In genomic region chr14:29282169-29282568, GRCh38 we compare ENCODE assay signal across 23 cellular contexts.
A peak's percentile ranks its signal among the peaks of the same experiment; 100 is the strongest.
DNase-seq lines count a peak whose midpoint lies in the region; TF ChIP-seq lines count a peak whose summit lies in the region.
"Had no signal": no experiment of that assay in that cellular context is flagged by ENCODE, and none has a peak within 500 bp of the region (broad histone marks: within the 10 kb centered on the region; RNA-seq: fewer than 3 reads in every experiment).

No MANE protein-coding gene starts in this region.

- TF ChIP-seq POLR2A in tibial nerve (IDR thresholded peaks at IDR 0.05) = no peak

- H3K4me3 ChIP-seq in ACC112 (ENCODE audit: low read depth, low read length) (no peak overlapping the region), adipocyte (ENCODE audit: low read length) (no peak overlapping the region), fibroblast of mammary gland (ENCODE audit: control insufficient read depth, low read depth, low read length) (no peak overlapping the region), tibial nerve (no peak overlapping the region)
- no peak overlapping the region for H3K4me3 ChIP-seq in effector memory CD4-positive, alpha-beta T cell (ENCODE audit: insufficient read depth, low read depth, low read length, poor library complexity, severe bottlenecking)
- H3K4me3 ChIP-seq: esophagus squamous epithelium, lower lobe of right lung, right atrium auricular region had no signal

- H3K79me2 ChIP-seq in ACC112 (ENCODE audit: control insufficient read depth, insufficient read depth, low read length, unreplicated experiment) = no peaks in the 10 kb centered on the region

- peak; percentile 62 for DNase-seq in HCEC 1CT
- DNase-seq in adipocyte (ENCODE audit: low read depth) = peak; percentile 52
- peak; percentile 31 for DNase-seq in fibroblast of mammary gland (ENCODE audit: low read depth)
- DNase-seq in effector memory CD4-positive, alpha-beta T cell = no peak
- DNase-seq in A172 (ENCODE audit: low spot score) = no peak
- no peak for DNase-seq in tibial nerve (ENCODE audit: low spot score in 2 of 2)
- DNase-seq in activated CD4-positive, alpha-beta T cell treated with anti-CD3 and anti-CD28 coated beads for 48 hours = no peak
- DNase-seq: activated CD4-positive, alpha-beta memory T cell treated with anti-CD3 and anti-CD28 coated beads for 36 hours; activated T-cell treated with anti-CD3 and anti-CD28 coated beads for 4 hours; amygdala; effector CD8-positive, alpha-beta T cell; esophagus squamous epithelium; KBM-7; lower lobe of right lung; NCI-H1048; NCI-H1930; NCI-H226; nucleus accumbens; stimulated activated CD4-positive, alpha-beta T cell treated with anti-CD3 and anti-CD28 coated beads, Interleukin-12 subunit alpha, Interleukin-12 subunit beta, amount 100 ng/mL, for 4 hours; T-helper 2 cell had no signal

- H3K9ac ChIP-seq in adipocyte (ENCODE audit: low read length) = no peak overlapping the region

- TF ChIP-seq CTCF in fibroblast of mammary gland (conservative IDR thresholded peaks at IDR 0.05; ENCODE audit: control insufficient read depth, insufficient read depth, low read depth, low read length) (no peak), tibial nerve (IDR thresholded peaks at IDR 0.05) (no peak)

- no peak for TF ChIP-seq EP300 in tibial nerve (IDR thresholded peaks at IDR 0.05)

- peak overlapping the region; percentile 80 for H2AFZ ChIP-seq in ACC112 (ENCODE audit: low read length, unreplicated experiment)

- H3K27ac ChIP-seq in ACC112 (ENCODE audit: low read depth, low read length) (peak overlapping the region; percentile 53), tibial nerve (no peak overlapping the region)
- no peak overlapping the region for H3K27ac ChIP-seq in effector memory CD4-positive, alpha-beta T cell (ENCODE audit: insufficient read depth, low read length, poor library complexity, severe bottlenecking)
- H3K27ac ChIP-seq: 22Rv1, esophagus squamous epithelium, lower lobe of right lung, right atrium auricular region had no signal

- no peaks in the 10 kb centered on the region for H3K27me3 ChIP-seq in ACC112 (ENCODE audit: insufficient read depth, low read length)
- no peaks in the 10 kb centered on the region for H3K27me3 ChIP-seq in adipocyte (replicated peaks; ENCODE audit: control insufficient read depth, insufficient read depth, low read length)
- no peaks in the 10 kb centered on the region for H3K27me3 ChIP-seq in effector memory CD4-positive, alpha-beta T cell (replicated peaks; ENCODE audit: control insufficient read depth, insufficient read depth, low read length, poor library complexity, severe bottlenecking)
- no peaks in the 10 kb centered on the region for H3K27me3 ChIP-seq in tibial nerve
- H3K27me3 ChIP-seq: esophagus squamous epithelium, right atrium auricular region had no signal

- no peaks in the 10 kb centered on the region for H3K36me3 ChIP-seq in ACC112 (ENCODE audit: insufficient read depth, low read length)
- H3K36me3 ChIP-seq in adipocyte (ENCODE audit: control insufficient read depth, insufficient read depth, low read length, severe bottlenecking) = no peaks in the 10 kb centered on the region
- H3K36me3 ChIP-seq in effector memory CD4-positive, alpha-beta T cell (ENCODE audit: control insufficient read depth, insufficient read depth, low read length) = no peaks in the 10 kb centered on the region
- no peaks in the 10 kb centered on the region for H3K36me3 ChIP-seq in tibial nerve
- H3K36me3 ChIP-seq: esophagus squamous epithelium, lower lobe of right lung, right atrium auricular region had no signal

- WGBS in tibial nerve, 2 donors = 64 to 70% methylated on average over 1 of the region's 1 CpG

- H3K9me3 ChIP-seq in adipocyte (ENCODE audit: control insufficient read depth, low read length) (no peaks in the 10 kb centered on the region), tibial nerve (no peaks in the 10 kb centered on the region)
- H3K9me3 ChIP-seq in effector memory CD4-positive, alpha-beta T cell (ENCODE audit: control insufficient read depth, low read length) = no peaks in the 10 kb centered on the region
- H3K9me3 ChIP-seq: esophagus squamous epithelium, lower lobe of right lung, right atrium auricular region had no signal

- H3K4me1 ChIP-seq in ACC112 (ENCODE audit: control insufficient read depth, insufficient read depth, low read length, unreplicated experiment) (peaks cover 18% of the 10 kb centered on the region), adipocyte (ENCODE audit: control insufficient read depth, insufficient read depth, low read length) (peaks cover 10% of the 10 kb centered on the region), tibial nerve (no peaks in the 10 kb centered on the region)
- H3K4me1 ChIP-seq in effector memory CD4-positive, alpha-beta T cell (ENCODE audit: control insufficient read depth, insufficient read depth, low read length, poor library complexity, severe bottlenecking) = no peaks in the 10 kb centered on the region
- H3K4me1 ChIP-seq: esophagus squamous epithelium, lower lobe of right lung, right atrium auricular region had no signal

Comparison
In these comparisons a context has a peak if more than half of its experiments do, and no peak if none do; other contexts are left out.
1. DNase-seq: peak in HCEC 1CT (single experiment), adipocyte (single experiment) and fibroblast of mammary gland (single experiment); none in effector memory CD4-positive, alpha-beta T cell (0 of 3), A172 (single experiment), tibial nerve (0 of 2) and activated CD4-positive, alpha-beta T cell treated with anti-CD3 and anti-CD28 coated beads for 48 hours (single experiment).